17 cellular contexts compared by ENCODE assay signal in genomic region chr1:75845576-75845975, GRCh38. TPM values are rescaled to one million over a fixed set of nuclear protein-coding genes. Genes with fewer than 3 reads are reported as not detected.
DNase-seq lines count a peak whose midpoint lies in the region; ATAC-seq and TF ChIP-seq lines count a peak whose summit lies in the region.
"Had no signal": no experiment of that assay in that cellular context is flagged by ENCODE, and none has a peak within 500 bp of the region (broad histone marks: within the 10 kb centered on the region; RNA-seq: fewer than 3 reads in every experiment).

No MANE protein-coding gene starts in this region.

- H3K4me1 Mint-ChIP-seq in CD8-positive, alpha-beta T cell (ENCODE audit: low read depth), result no peaks in the 10 kb centered on the region
- H3K4me1 Mint-ChIP-seq in activated T-helper 17 cell treated with anti-CD3 and anti-CD28 coated beads, Interleukin-2, amount 50 U/mL, for 72 hours, result no peaks in the 10 kb centered on the region
- peaks cover 7% of the 10 kb centered on the region for H3K4me1 Mint-ChIP-seq in stimulated activated memory B cell treated with anti-CD40 and anti-IgM and Interleukin-4, amounts not matched to agents 10 μg/mL and 1 μg/mL and 100 μg/mL, for 72 hours
- H3K4me1 Mint-ChIP-seq: CD14-positive monocyte; CD4-positive, alpha-beta memory T cell; CD4-positive, CD25-positive, alpha-beta regulatory T cell had no signal

- intact Hi-C loops in CD8-positive, alpha-beta T cell (cut with DNase I, micrococcal nuclease), result no loop called here

- no peaks in the 10 kb centered on the region for H3K4me1 ChIP-seq in CD8-positive, alpha-beta T cell (ENCODE audit: insufficient read depth, low read length)
- H3K4me1 ChIP-seq: BE2C, BLaER1 had no signal

- H3K4me3 ChIP-seq in CD8-positive, alpha-beta T cell (ENCODE audit: low read depth, low read length), result no peak overlapping the region
- H3K4me3 ChIP-seq: BLaER1 had no signal

- no peak for DNase-seq in CD8-positive, alpha-beta T cell
- DNase-seq in HK-2 (ENCODE audit: unreplicated experiment), result no peak
- DNase-seq: 8988T; ACHN; BE2C; C1 segment of cervical spinal cord; Caco-2; Calu3; CD4-positive, alpha-beta memory T cell; CD4-positive, CD25-positive, alpha-beta regulatory T cell; DMS79 treated with DMSO at 0.1 percent for 48 hours; GF-D8 had no signal

- ATAC-seq in CD8-positive, alpha-beta T cell, result no peak
- ATAC-seq in activated T-helper 17 cell treated with anti-CD3 and anti-CD28 coated beads, Interleukin-2, amount 50 U/mL, for 72 hours (replicated peaks), result peak; percentile 2
- peak; percentile 53 for ATAC-seq in stimulated activated memory B cell treated with anti-CD40 and anti-IgM and Interleukin-4, amounts not matched to agents 10 μg/mL and 1 μg/mL and 100 μg/mL, for 72 hours
- no peak for ATAC-seq in HG03565 (IDR thresholded peaks at IDR 0.05; ENCODE audit: unreplicated experiment)

- H3K27ac ChIP-seq in CD8-positive, alpha-beta T cell (ENCODE audit: low read depth, low read length), result no peak overlapping the region
- H3K27ac ChIP-seq: BLaER1 had no signal

- CTCF ChIA-PET in CD8-positive, alpha-beta T cell (lab: Charles Lee), result no interaction called here

- no peaks in the 10 kb centered on the region for H3K9me3 ChIP-seq in CD8-positive, alpha-beta T cell (ENCODE audit: low read length)
- H3K9me3 ChIP-seq: BE2C, BLaER1, Caco-2 had no signal

- no peak overlapping the region for H3K4me3 Mint-ChIP-seq in CD8-positive, alpha-beta T cell
- no peak overlapping the region for H3K4me3 Mint-ChIP-seq in activated T-helper 17 cell treated with anti-CD3 and anti-CD28 coated beads, Interleukin-2, amount 50 U/mL, for 72 hours
- no peak overlapping the region for H3K4me3 Mint-ChIP-seq in stimulated activated memory B cell treated with anti-CD40 and anti-IgM and Interleukin-4, amounts not matched to agents 10 μg/mL and 1 μg/mL and 100 μg/mL, for 72 hours
- H3K4me3 Mint-ChIP-seq: CD14-positive monocyte; CD4-positive, alpha-beta memory T cell; CD4-positive, CD25-positive, alpha-beta regulatory T cell had no signal

- H3K27me3 ChIP-seq in CD8-positive, alpha-beta T cell (ENCODE audit: insufficient read depth, low read length), result no peaks in the 10 kb centered on the region
- H3K27me3 ChIP-seq: BE2C, BLaER1 had no signal

- H3K36me3 ChIP-seq in CD8-positive, alpha-beta T cell (ENCODE audit: insufficient read depth, low read length), result no peaks in the 10 kb centered on the region
- H3K36me3 ChIP-seq: BE2C, BLaER1 had no signal

- H3K9me3 Mint-ChIP-seq in CD8-positive, alpha-beta T cell, result no peaks in the 10 kb centered on the region
- H3K9me3 Mint-ChIP-seq in activated T-helper 17 cell treated with anti-CD3 and anti-CD28 coated beads, Interleukin-2, amount 50 U/mL, for 72 hours, result no peaks in the 10 kb centered on the region
- H3K9me3 Mint-ChIP-seq in stimulated activated memory B cell treated with anti-CD40 and anti-IgM and Interleukin-4, amounts not matched to agents 10 μg/mL and 1 μg/mL and 100 μg/mL, for 72 hours, result no peaks in the 10 kb centered on the region
- H3K9me3 Mint-ChIP-seq: CD4-positive, alpha-beta memory T cell had no signal

- POLR2A ChIA-PET in CD8-positive, alpha-beta T cell (lab: Charles Lee), result no interaction called here

- no peaks in the 10 kb centered on the region for H3K27me3 Mint-ChIP-seq in CD8-positive, alpha-beta T cell (ENCODE audit: low read depth)
- H3K27me3 Mint-ChIP-seq in activated T-helper 17 cell treated with anti-CD3 and anti-CD28 coated beads, Interleukin-2, amount 50 U/mL, for 72 hours, result no peaks in the 10 kb centered on the region
- H3K27me3 Mint-ChIP-seq in stimulated activated memory B cell treated with anti-CD40 and anti-IgM and Interleukin-4, amounts not matched to agents 10 μg/mL and 1 μg/mL and 100 μg/mL, for 72 hours, result no peaks in the 10 kb centered on the region
- H3K27me3 Mint-ChIP-seq: CD4-positive, alpha-beta memory T cell; CD4-positive, CD25-positive, alpha-beta regulatory T cell had no signal

- H3K36me3 Mint-ChIP-seq in CD8-positive, alpha-beta T cell, result no peaks in the 10 kb centered on the region
- H3K36me3 Mint-ChIP-seq in activated T-helper 17 cell treated with anti-CD3 and anti-CD28 coated beads, Interleukin-2, amount 50 U/mL, for 72 hours (ENCODE audit: low read depth), result no peaks in the 10 kb centered on the region
- H3K36me3 Mint-ChIP-seq in stimulated activated memory B cell treated with anti-CD40 and anti-IgM and Interleukin-4, amounts not matched to agents 10 μg/mL and 1 μg/mL and 100 μg/mL, for 72 hours, result no peaks in the 10 kb centered on the region
- H3K36me3 Mint-ChIP-seq: CD14-positive monocyte; CD4-positive, alpha-beta memory T cell; CD4-positive, CD25-positive, alpha-beta regulatory T cell had no signal

- H3K27ac Mint-ChIP-seq in CD8-positive, alpha-beta T cell, result peak overlapping the region; percentile 42
- H3K27ac Mint-ChIP-seq in activated T-helper 17 cell treated with anti-CD3 and anti-CD28 coated beads, Interleukin-2, amount 50 U/mL, for 72 hours, result no peak overlapping the region
- no peak overlapping the region for H3K27ac Mint-ChIP-seq in stimulated activated memory B cell treated with anti-CD40 and anti-IgM and Interleukin-4, amounts not matched to agents 10 μg/mL and 1 μg/mL and 100 μg/mL, for 72 hours
- H3K27ac Mint-ChIP-seq: CD14-positive monocyte; CD4-positive, alpha-beta memory T cell; CD4-positive, CD25-positive, alpha-beta regulatory T cell had no signal

- no peak for TF ChIP-seq CTCF in CD8-positive, alpha-beta T cell (IDR thresholded peaks at IDR 0.05)

RNA-seq across cellular contexts. Expression of gene MSH4, which starts 48.9 kb away (rescaled TPM):
- under 1 TPM in 1 of 2 experiments, not detected in 1; 0.08 TPM for total RNA-seq in CD8-positive, alpha-beta T cell
- under 1 TPM; 0.32 to 0.95 TPM for total RNA-seq in activated T-helper 17 cell treated with anti-CD3 and anti-CD28 coated beads, Interleukin-2, amount 50 U/mL, for 72 hours

RNA-seq across cellular contexts. Expression of gene RABGGTB, which starts 59.5 kb away (rescaled TPM):
- total RNA-seq in CD8-positive, alpha-beta T cell, result 100 to 1,000 TPM; 186 to 193 TPM
- 100 to 1,000 TPM; 109 to 165 TPM for total RNA-seq in activated T-helper 17 cell treated with anti-CD3 and anti-CD28 coated beads, Interleukin-2, amount 50 U/mL, for 72 hours

Comparison
In these comparisons a context has a peak if more than half of its experiments do, and no peak if none do; other contexts are left out.
1. ATAC-seq: peak in activated T-helper 17 cell treated with anti-CD3 and anti-CD28 coated beads, Interleukin-2, amount 50 U/mL, for 72 hours (single experiment) and stimulated activated memory B cell treated with anti-CD40 and anti-IgM and Interleukin-4, amounts not matched to agents 10 μg/mL and 1 μg/mL and 100 μg/mL, for 72 hours (single experiment); none in CD8-positive, alpha-beta T cell (single experiment) and HG03565 (single experiment).